Comparison of ENCODE assay signal across 17 cellular contexts in genomic region chr21:28154121-28154520, GRCh38.
"Had no signal": no experiment of that assay in that cellular context is flagged by ENCODE, and none has a peak within 500 bp of the region (broad histone marks: within the 10 kb centered on the region; RNA-seq: fewer than 3 reads in every experiment).

No MANE protein-coding gene starts in this region.

- H3K79me2 ChIP-seq: hepatocyte had no signal

- H3K27me3 ChIP-seq: adrenal gland, body of pancreas, hepatocyte, neutrophil, transverse colon, vagina had no signal

- H3K9me3 ChIP-seq: adrenal gland, body of pancreas, neutrophil, transverse colon, vagina had no signal

- ATAC-seq: body of pancreas; esophagus mucosa; natural killer cell; stimulated activated naive CD8-positive, alpha-beta T cell treated with anti-CD3 and anti-CD28 coated beads, Interleukin-15, Interleukin-2, amounts not matched to agents 100 U/mL and 50 U/mL, for 24 hours had no signal

- H3K4me3 ChIP-seq: adrenal gland, body of pancreas, hepatocyte, transverse colon, vagina had no signal

- H3K4me1 ChIP-seq: adrenal gland, body of pancreas, transverse colon, vagina had no signal

- DNase-seq: activated CD4-positive, alpha-beta T cell treated with anti-CD3 and anti-CD28 coated beads, Interleukin-2, amount 10 ng/mL, durations not matched to agents 7 days and 5 days; activated CD8-positive, alpha-beta memory T cell treated with anti-CD3 and anti-CD28 coated beads, Interleukin-2, amount 50 U/mL, for 4 hours; activated effector memory CD4-positive, alpha-beta T cell treated with Interleukin-2 at 50 U/mL for 16 hours; activated T-cell treated with anti-CD3 and anti-CD28 coated beads, Interleukin-2, amount 50 U/mL, for 48 hours; adrenal gland; body of pancreas; cortex of kidney; foreskin fibroblast; natural killer cell; stimulated activated CD4-positive, alpha-beta T cell treated with anti-CD3 and anti-CD28 coated beads, Interleukin-12 subunit alpha, Interleukin-12 subunit beta, amount 100 ng/mL, for 4 hours; stimulated activated CD4-positive, alpha-beta T cell treated with anti-CD3 and anti-CD28 coated beads, Interleukin-1b, Interleukin-23, amount 100 ng/mL, for 48 hours; stimulated activated naive CD8-positive, alpha-beta T cell treated with anti-CD3 and anti-CD28 coated beads, Interleukin-15, Interleukin-2, amounts not matched to agents 100 U/mL and 50 U/mL, for 24 hours; transverse colon had no signal

- H3K36me3 ChIP-seq: adrenal gland, neutrophil, transverse colon, vagina had no signal

- H3K27ac ChIP-seq: adrenal gland, body of pancreas, hepatocyte, neutrophil, transverse colon, vagina had no signal

- H2AFZ ChIP-seq: hepatocyte had no signal

- H3K4me2 ChIP-seq: hepatocyte had no signal
